7 cellular contexts compared by ENCODE assay signal in genomic region chr19:44741841-44742352, GRCh38. TPM values are rescaled to one million over a fixed set of nuclear protein-coding genes. Genes with fewer than 3 reads are reported as not detected.
DNase-seq lines count a peak whose midpoint lies in the region; ATAC-seq and TF ChIP-seq lines count a peak whose summit lies in the region.

No MANE protein-coding gene starts in this region.

- ATAC-seq in activated B cell treated with CpG ODN at 0.5 μM for 24 hours (ENCODE audit: low read depth), result peak; percentile 70

- no peak for TF ChIP-seq CTCF in activated B cell treated with CpG ODN at 0.5 μM for 24 hours (IDR thresholded peaks at IDR 0.05)

- no peaks in the 10 kb centered on the region for H3K9me3 Mint-ChIP-seq in activated B cell treated with CpG ODN at 0.5 μM for 24 hours

- no peaks in the 10 kb centered on the region for H3K27me3 Mint-ChIP-seq in activated B cell treated with CpG ODN at 0.5 μM for 24 hours

- H3K4me1 Mint-ChIP-seq in activated B cell treated with CpG ODN at 0.5 μM for 24 hours, result peaks cover 29% of the 10 kb centered on the region

- CTCF ChIA-PET in activated B cell treated with CpG ODN at 0.5 μM for 24 hours (lab: Charles Lee), result no interaction called here

- intact Hi-C loops in activated B cell treated with CpG ODN at 0.5 μM for 24 hours (cut with micrococcal nuclease), result no loop called here

- POLR2A ChIA-PET in activated B cell treated with CpG ODN at 0.5 μM for 24 hours (lab: Charles Lee), result interaction anchor here (0.6 to 3.4 kb wide), 5 partner anchors 9 to 29 kb away, joined by 3 to 28 read pairs (median 5); no protein-coding TSS in a partner anchor

- H3K27ac Mint-ChIP-seq in activated B cell treated with CpG ODN at 0.5 μM for 24 hours, result peak overlapping the region; percentile 56

- DNase-seq in ELF-1 (ENCODE audit: low read depth, low spot score) (peak; percentile 76), NCI-H1092 treated with DMSO at 0.1 percent for 48 hours (lab: John Stamatoyannopoulos, UW) (peak; percentile 62), activated B cell treated with CpG ODN at 0.5 μM for 24 hours (no peak), globus pallidus (ENCODE audit: low spot score) (peak; percentile 87), occipital lobe (lab: John Stamatoyannopoulos, UW) (peak; percentile 82), NCI-H774 (lab: John Stamatoyannopoulos, UW) (no peak), OCI-M2 (lab: John Stamatoyannopoulos, UW; ENCODE audit: unreplicated experiment) (no peak)

- H3K4me3 Mint-ChIP-seq in activated B cell treated with CpG ODN at 0.5 μM for 24 hours, result no peak overlapping the region

- no peaks in the 10 kb centered on the region for H3K36me3 Mint-ChIP-seq in activated B cell treated with CpG ODN at 0.5 μM for 24 hours (ENCODE audit: low read depth)

RNA-seq across cellular contexts. Expression of gene BCL3, which starts 6.6 kb away (rescaled TPM):
- total RNA-seq in activated B cell treated with CpG ODN at 0.5 μM for 24 hours, result 121 and 149 TPM in 2 replicates
- not detected for total RNA-seq in occipital lobe

RNA-seq across cellular contexts. Expression of gene CBLC, which starts 35.8 kb away (rescaled TPM):
- not detected in 2 replicates for total RNA-seq in activated B cell treated with CpG ODN at 0.5 μM for 24 hours
- not detected for total RNA-seq in occipital lobe

RNA-seq across cellular contexts. Expression of gene CEACAM16, which starts 42.9 kb away (rescaled TPM):
- total RNA-seq in activated B cell treated with CpG ODN at 0.5 μM for 24 hours (not detected in 2 replicates), occipital lobe (not detected)

Comparison
In these comparisons a context has a peak if more than half of its experiments do, and no peak if none do; other contexts are left out.
1. DNase-seq: peak in ELF-1 (single experiment), NCI-H1092 treated with DMSO at 0.1 percent for 48 hours (single experiment), globus pallidus (single experiment) and occipital lobe (single experiment); none in activated B cell treated with CpG ODN at 0.5 μM for 24 hours (single experiment), NCI-H774 (single experiment) and OCI-M2 (single experiment).
2. RNA of gene BCL3, which starts 6.6 kb away (total RNA-seq): 121 to 149 TPM in activated B cell treated with CpG ODN at 0.5 μM for 24 hours; not detected in occipital lobe (single experiment); every median in the first group is over 100 times any median in the second.